Comparison of ENCODE assay signal across 13 cellular contexts in genomic region chrX:19674041-19674769, GRCh38.
DNase-seq lines count a peak whose midpoint lies in the region; ATAC-seq, FAIRE-seq and TF ChIP-seq lines count a peak whose summit lies in the region.
"Had no signal": no experiment of that assay in that cellular context is flagged by ENCODE, and none has a peak within 500 bp of the region (broad histone marks: within the 10 kb centered on the region; RNA-seq: fewer than 3 reads in every experiment).

No MANE protein-coding gene starts in this region.

- H4K20me1 ChIP-seq in astrocyte (ENCODE audit: insufficient read depth, low read length): no peaks in the 10 kb centered on the region

- DNase-seq in activated T-cell treated with anti-CD3 and anti-CD28 coated beads, Interleukin-2, amount 50 U/mL, for 72 hours: no peak
- DNase-seq in activated T-cell treated with anti-CD3 and anti-CD28 coated beads for 4 hours: no peak
- peak; percentile 51 for DNase-seq in NCI-H460 (ENCODE audit: extremely low read depth, low read depth)
- no peak for DNase-seq in astrocyte (ENCODE audit: low read depth)
- DNase-seq in osteocyte (ENCODE audit: extremely low spot score, unreplicated experiment): no peak
- no peak for DNase-seq in cerebellar cortex (ENCODE audit: low spot score)
- no peak for DNase-seq in endodermal cell
- no peak for DNase-seq in effector CD8-positive, alpha-beta T cell (lab: John Stamatoyannopoulos, UW)
- DNase-seq: NCI-H345; stimulated activated CD4-positive, alpha-beta T cell treated with anti-CD3 and anti-CD28 coated beads, Interleukin-4, amount 100 ng/mL, for 4 hours had no signal

- H3K27me3 Mint-ChIP-seq in activated T-cell treated with anti-CD3 and anti-CD28 coated beads, Interleukin-2, amount 50 U/mL, for 72 hours (ENCODE audit: low read depth): no peaks in the 10 kb centered on the region
- H3K27me3 Mint-ChIP-seq in astrocyte (ENCODE audit: low read depth, unreplicated experiment) (no peaks in the 10 kb centered on the region), osteocyte (ENCODE audit: unreplicated experiment) (no peaks in the 10 kb centered on the region), endodermal cell (ENCODE audit: insufficient read depth) (no peaks in the 10 kb centered on the region)

- peaks cover 4 to 13% of the 10 kb centered on the region in 2 donors for H3K36me3 Mint-ChIP-seq in activated T-cell treated with anti-CD3 and anti-CD28 coated beads, Interleukin-2, amount 50 U/mL, for 72 hours (ENCODE audit: insufficient read depth in 2 of 2)
- H3K36me3 Mint-ChIP-seq in astrocyte (ENCODE audit: low read depth, unreplicated experiment) (no peaks in the 10 kb centered on the region), osteocyte (ENCODE audit: unreplicated experiment) (peaks cover 6% of the 10 kb centered on the region), endodermal cell (ENCODE audit: low read depth) (peaks cover 1% of the 10 kb centered on the region)

- H3K79me2 ChIP-seq in astrocyte (ENCODE audit: insufficient read depth, low read length): peaks cover 10% of the 10 kb centered on the region

- no peak for ATAC-seq in activated T-cell treated with anti-CD3 and anti-CD28 coated beads, Interleukin-2, amount 50 U/mL, for 72 hours (replicated peaks in 1 of 2)

- TF ChIP-seq CTCF in astrocyte (IDR thresholded peaks at IDR 0.05; ENCODE audit: insufficient read depth, low read depth, low read length) (no peak), osteocyte (IDR thresholded peaks at IDR 0.05) (no peak), endodermal cell (conservative IDR thresholded peaks at IDR 0.05) (no peak)

- H3K4me1 ChIP-seq in astrocyte (ENCODE audit: insufficient read depth, low read length) (peaks cover 5% of the 10 kb centered on the region), endodermal cell (ENCODE audit: control insufficient read depth, insufficient read depth, low read length) (no peaks in the 10 kb centered on the region)

- H3K4me2 ChIP-seq in astrocyte (ENCODE audit: low read length): peak overlapping the region; percentile 66

- H3K9ac ChIP-seq in astrocyte (ENCODE audit: low read length) (no peak overlapping the region), endodermal cell (ENCODE audit: extremely low read depth, low read length, poor library complexity, severe bottlenecking) (no peak overlapping the region)

- H3K4me3 ChIP-seq in astrocyte (ENCODE audit: insufficient read depth, low read depth, low read length) (no peak overlapping the region), endodermal cell (ENCODE audit: low read length) (no peak overlapping the region)
- H3K4me3 ChIP-seq: lung, SK-N-MC, upper lobe of left lung had no signal

- no peak overlapping the region for H2AFZ ChIP-seq in astrocyte (ENCODE audit: low read depth, low read length)

- 80 to 96% methylated on average over 2 of the region's 3 CpGs for WGBS in endodermal cell (ENCODE audit: insufficient coverage in 1 of 2, insufficient read length in 1 of 2), 2 experiments

- peak overlapping the region in 1 of 2 donors; percentile 70 for H3K4me3 Mint-ChIP-seq in activated T-cell treated with anti-CD3 and anti-CD28 coated beads, Interleukin-2, amount 50 U/mL, for 72 hours
- H3K4me3 Mint-ChIP-seq in astrocyte (ENCODE audit: unreplicated experiment) (no peak overlapping the region), osteocyte (ENCODE audit: unreplicated experiment) (no peak overlapping the region), endodermal cell (no peak overlapping the region)

- peak; percentile 84 for FAIRE-seq in astrocyte (lab: Jason Lieb, UNC)

- H3K27me3 ChIP-seq in astrocyte (ENCODE audit: insufficient read depth, low read length): no peaks in the 10 kb centered on the region
- no peaks in the 10 kb centered on the region for H3K27me3 ChIP-seq in endodermal cell (ENCODE audit: control insufficient read depth, insufficient read depth, low read length, poor library complexity, severe bottlenecking)
- H3K27me3 ChIP-seq: upper lobe of left lung had no signal

- peaks cover 47% of the 10 kb centered on the region for H3K4me1 Mint-ChIP-seq in activated T-cell treated with anti-CD3 and anti-CD28 coated beads, Interleukin-2, amount 50 U/mL, for 72 hours (ENCODE audit: low read depth)
- H3K4me1 Mint-ChIP-seq in astrocyte (ENCODE audit: low read depth, unreplicated experiment): peaks cover 41% of the 10 kb centered on the region
- H3K4me1 Mint-ChIP-seq in osteocyte (ENCODE audit: unreplicated experiment): peaks cover 51% of the 10 kb centered on the region
- peaks cover 4% of the 10 kb centered on the region for H3K4me1 Mint-ChIP-seq in endodermal cell

- H3K27ac Mint-ChIP-seq in activated T-cell treated with anti-CD3 and anti-CD28 coated beads, Interleukin-2, amount 50 U/mL, for 72 hours: peak overlapping the region; percentile 77
- H3K27ac Mint-ChIP-seq in astrocyte (ENCODE audit: unreplicated experiment) (peak overlapping the region; percentile 80), osteocyte (ENCODE audit: unreplicated experiment) (peak overlapping the region; percentile 85), endodermal cell (no peak overlapping the region)

- no peaks in the 10 kb centered on the region for H3K36me3 ChIP-seq in astrocyte (ENCODE audit: insufficient read depth, low read length)
- H3K36me3 ChIP-seq in endodermal cell (ENCODE audit: control insufficient read depth, insufficient read depth, low read length): no peaks in the 10 kb centered on the region
- H3K36me3 ChIP-seq: upper lobe of left lung had no signal

- H3K9me3 ChIP-seq in astrocyte (ENCODE audit: insufficient read depth, low read depth, low read length) (no peaks in the 10 kb centered on the region), endodermal cell (ENCODE audit: control insufficient read depth, low read length) (no peaks in the 10 kb centered on the region)
- H3K9me3 ChIP-seq: upper lobe of left lung had no signal

- peaks cover 1 to 2% of the 10 kb centered on the region in 2 donors for H3K9me3 Mint-ChIP-seq in activated T-cell treated with anti-CD3 and anti-CD28 coated beads, Interleukin-2, amount 50 U/mL, for 72 hours
- H3K9me3 Mint-ChIP-seq in astrocyte (ENCODE audit: unreplicated experiment) (no peaks in the 10 kb centered on the region), osteocyte (ENCODE audit: unreplicated experiment) (peaks cover 33% of the 10 kb centered on the region), endodermal cell (peaks cover 54% of the 10 kb centered on the region)

- H3K27ac ChIP-seq in astrocyte (ENCODE audit: low read depth, low read length): no peak overlapping the region
- H3K27ac ChIP-seq in endodermal cell (ENCODE audit: low read depth, low read length): no peak overlapping the region
- H3K27ac ChIP-seq: upper lobe of left lung had no signal
